ENCODE assay signal across 23 cellular contexts in the genomic region with DNA sequence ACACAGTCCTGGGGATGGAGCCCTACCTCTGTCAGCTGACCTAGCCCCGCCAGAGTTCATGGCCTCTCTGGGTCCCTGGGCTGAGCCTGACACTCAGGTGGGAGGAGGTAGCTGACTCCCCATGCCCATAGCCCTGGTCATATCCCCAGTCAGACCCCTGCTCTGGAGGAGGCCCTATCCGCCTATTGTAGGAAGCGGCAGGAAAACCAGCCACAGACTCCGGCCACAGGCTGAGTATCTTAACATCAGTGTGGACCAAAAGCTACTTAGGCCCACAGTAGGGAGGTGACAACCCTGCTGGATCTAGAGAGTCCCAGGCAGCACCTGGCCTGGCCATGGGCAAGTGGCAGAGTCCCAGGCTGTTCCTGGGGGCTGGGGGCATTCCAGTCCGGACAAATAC.
"Had no signal": no experiment of that assay in that cellular context is flagged by ENCODE, and none has a peak within 500 bp of the region (broad histone marks: within the 10 kb centered on the region; RNA-seq: fewer than 3 reads in every experiment).

No MANE protein-coding gene starts in this region.

- ATAC-seq: activated CD4-positive, CD25-positive, alpha-beta regulatory T cell treated with anti-CD3 and anti-CD28 coated beads, Interleukin-2, amount 50 U/mL, for 24 hours; body of pancreas had no signal

- H3K4me3 ChIP-seq: ascending aorta, body of pancreas, Peyer's patch, SJCRH30 had no signal

- H3K27me3 Mint-ChIP-seq: activated CD8-positive, alpha-beta T cell treated with anti-CD3 and anti-CD28 coated beads for 36 hours; activated naive CD4-positive, alpha-beta T cell treated with anti-CD3 and anti-CD28 coated beads, Interleukin-2, amount 50 U/mL, for 24 hours had no signal

- H3K27ac ChIP-seq: ascending aorta, body of pancreas, Peyer's patch, RWPE1, SJCRH30 had no signal

- H3K9me3 Mint-ChIP-seq: activated CD8-positive, alpha-beta T cell treated with anti-CD3 and anti-CD28 coated beads for 36 hours; activated naive CD4-positive, alpha-beta T cell treated with anti-CD3 and anti-CD28 coated beads, Interleukin-2, amount 50 U/mL, for 24 hours; T-helper 1 cell treated with Interleukin-12 subunit alpha and Interleukin-12 subunit beta and Interleukin-4 antibody, amounts not matched to agents 30 μg/mL and 1 μg/mL, for 36 hours had no signal

- H3K4me3 Mint-ChIP-seq: activated CD8-positive, alpha-beta T cell treated with anti-CD3 and anti-CD28 coated beads for 36 hours; activated naive CD4-positive, alpha-beta T cell treated with anti-CD3 and anti-CD28 coated beads, Interleukin-2, amount 50 U/mL, for 24 hours; T-helper 1 cell treated with Interleukin-12 subunit alpha and Interleukin-12 subunit beta and Interleukin-4 antibody, amounts not matched to agents 30 μg/mL and 1 μg/mL, for 36 hours had no signal

- H3K9me3 ChIP-seq: ascending aorta, body of pancreas, Peyer's patch, SJCRH30 had no signal

- H3K4me1 Mint-ChIP-seq: activated naive CD4-positive, alpha-beta T cell treated with anti-CD3 and anti-CD28 coated beads, Interleukin-2, amount 50 U/mL, for 24 hours had no signal

- H3K27me3 ChIP-seq: ascending aorta, body of pancreas, Peyer's patch, SJCRH30 had no signal

- H3K27ac Mint-ChIP-seq: activated CD8-positive, alpha-beta T cell treated with anti-CD3 and anti-CD28 coated beads for 36 hours; activated naive CD4-positive, alpha-beta T cell treated with anti-CD3 and anti-CD28 coated beads, Interleukin-2, amount 50 U/mL, for 24 hours; T-helper 1 cell treated with Interleukin-12 subunit alpha and Interleukin-12 subunit beta and Interleukin-4 antibody, amounts not matched to agents 30 μg/mL and 1 μg/mL, for 36 hours had no signal

- H3K4me1 ChIP-seq: ascending aorta, body of pancreas, Peyer's patch had no signal

- DNase-seq: activated CD4-positive, alpha-beta T cell treated with anti-CD3 and anti-CD28 coated beads for 4 hours; activated CD8-positive, alpha-beta memory T cell treated with anti-CD3 and anti-CD28 coated beads, Interleukin-2, amount 50 U/mL, for 48 hours; activated CD8-positive, alpha-beta T cell treated with anti-CD3 and anti-CD28 coated beads for 36 hours; activated effector memory CD4-positive, alpha-beta T cell treated with Interleukin-2 at 50 U/mL for 16 hours; activated naive CD4-positive, alpha-beta T cell; activated T-cell treated with anti-CD3 and anti-CD28 coated beads, Interleukin-2, amount 50 U/mL, for 1 hour; body of pancreas; Karpas-422; MM.1S; NCI-H1105; NCI-H1436; NCI-H1694 treated with DMSO at 0.1 percent for 48 hours; NCI-H2029 treated with DMSO at 0.1 percent for 48 hours; NCI-H446; NCI-H524; Right ventricle myocardium superior; SJCRH30 had no signal
